ENCODE assay signal across 24 cellular contexts in the genomic region with DNA sequence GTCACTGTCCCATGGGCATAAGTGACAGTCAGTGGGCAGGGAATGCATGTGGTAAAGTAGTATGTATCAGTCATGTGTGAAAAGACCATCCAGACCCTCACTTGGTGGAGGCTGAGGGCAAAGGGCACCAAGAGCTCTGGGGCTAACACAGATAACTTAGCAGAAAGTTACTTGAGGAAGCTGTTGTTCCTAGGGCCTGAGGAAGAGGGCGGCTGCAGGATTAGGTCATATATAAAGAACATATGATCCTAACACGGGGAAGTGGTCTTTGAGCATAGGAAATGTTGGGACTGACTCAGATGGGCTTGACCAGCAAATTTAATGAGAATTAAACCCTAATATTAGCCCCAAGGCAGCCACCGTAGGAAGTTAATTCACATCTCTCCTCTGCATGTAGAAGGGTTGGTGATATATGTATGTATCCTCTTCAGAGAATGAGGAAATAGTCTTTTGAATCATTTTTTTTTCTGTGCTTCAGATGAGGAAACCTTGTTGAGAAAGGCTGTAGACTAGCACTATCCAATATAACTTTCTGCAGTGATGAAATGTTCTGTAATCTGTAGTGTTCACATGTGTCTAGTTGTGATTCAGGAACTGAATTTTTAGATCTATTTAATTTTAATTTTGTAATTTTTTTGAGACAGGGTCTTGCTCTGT. TPM values are rescaled to one million over a fixed set of nuclear protein-coding genes. Genes with fewer than 3 reads are reported as not detected.
DNase-seq lines count a peak whose midpoint lies in the region; ATAC-seq and TF ChIP-seq lines count a peak whose summit lies in the region.
"Had no signal": no experiment of that assay in that cellular context is flagged by ENCODE, and none has a peak within 500 bp of the region (broad histone marks: within the 10 kb centered on the region; RNA-seq: fewer than 3 reads in every experiment).

No MANE protein-coding gene starts in this region.

- peaks cover 0 to 62% (median 14%) of the 10 kb centered on the region in 10 experiments; a peak in 16 of 20 replicates for H3K4me1 ChIP-seq in BLaER1 treated with 17β-estradiol and CSF1 and Interleukin-3, amounts not matched to agents 10 nM and 100 nM
- H3K4me1 ChIP-seq in naive thymus-derived CD4-positive, alpha-beta T cell (ENCODE audit: control insufficient read depth in 2 of 2, insufficient read depth in 2 of 2, low read length in 2 of 2) = no peaks in the 10 kb centered on the region
- H3K4me1 ChIP-seq in suprapubic skin = no peaks in the 10 kb centered on the region
- H3K4me1 ChIP-seq: uterus had no signal

- H3K27ac Mint-ChIP-seq in HFFc6 = peak overlapping the region; percentile 36; the same call in 1 of the 2 replicates
- H3K27ac Mint-ChIP-seq in naive thymus-derived CD4-positive, alpha-beta T cell = peak overlapping the region in 5 of 9 donors; percentile 20 to 81 (median 37)
- H3K27ac Mint-ChIP-seq: activated T-helper 2 cell treated with anti-CD3 and anti-CD28 coated beads, Interferon-gamma antibody, Interleukin-2, Interleukin-4, amounts not matched to agents 10 μg/mL and 5 μg/mL and 100 μg/mL, durations not matched to agents 14 hours and 24 hours and 36 hours; natural killer cell had no signal

- no peak for TF ChIP-seq POLR2A in suprapubic skin (IDR thresholded peaks at IDR 0.05)

- H3K4me3 ChIP-seq in BLaER1 treated with 17β-estradiol and CSF1 and Interleukin-3, amounts not matched to agents 10 nM and 100 nM = no peak overlapping the region
- H3K4me3 ChIP-seq in naive thymus-derived CD4-positive, alpha-beta T cell (ENCODE audit: low read length) = no peak overlapping the region
- no peak overlapping the region for H3K4me3 ChIP-seq in suprapubic skin
- H3K4me3 ChIP-seq: coronary artery, skin epidermis, uterus had no signal

- intact Hi-C loops in naive thymus-derived CD4-positive, alpha-beta T cell (cut with micrococcal nuclease) = no loop called here

- peaks cover 54 to 95% (median 93%) of the 10 kb centered on the region in 11 experiments for H3K36me3 ChIP-seq in BLaER1 treated with 17β-estradiol and CSF1 and Interleukin-3, amounts not matched to agents 10 nM and 100 nM
- H3K36me3 ChIP-seq in naive thymus-derived CD4-positive, alpha-beta T cell (ENCODE audit: control insufficient read depth in 2 of 3, insufficient read depth in 3 of 3, low read length in 3 of 3) = peaks cover 0 to 84% (median 11%) of the 10 kb centered on the region in 3 experiments
- peaks cover 74% of the 10 kb centered on the region for H3K36me3 ChIP-seq in suprapubic skin
- H3K36me3 ChIP-seq: uterus had no signal

- peak overlapping the region in 6 of 11 experiments; percentile 20 to 84 (median 66); a peak in 10 of 22 replicates for H3K27ac ChIP-seq in BLaER1 treated with 17β-estradiol and CSF1 and Interleukin-3, amounts not matched to agents 10 nM and 100 nM
- no peak overlapping the region for H3K27ac ChIP-seq in naive thymus-derived CD4-positive, alpha-beta T cell (ENCODE audit: low read depth, low read length)
- no peak overlapping the region for H3K27ac ChIP-seq in suprapubic skin
- H3K27ac ChIP-seq: KMS-11, skin epidermis, uterus had no signal

- POLR2A ChIA-PET in naive thymus-derived CD4-positive, alpha-beta T cell (lab: Charles Lee) = interaction anchor here (0.6 to 1.3 kb wide), 4 partner anchors 9 to 562 kb away, joined by 3 to 6 read pairs (median 4); partner anchors contain the start of gene ZBTB9

- CTCF ChIA-PET in naive thymus-derived CD4-positive, alpha-beta T cell (lab: Charles Lee) = interaction anchor here (0.9 kb wide), 1 partner anchor 15 kb away, joined by 3 read pairs; no protein-coding TSS in a partner anchor

- H3K27me3 ChIP-seq in BLaER1 treated with 17β-estradiol and CSF1 and Interleukin-3, amounts not matched to agents 10 nM and 100 nM = no peaks in the 10 kb centered on the region
- H3K27me3 ChIP-seq in naive thymus-derived CD4-positive, alpha-beta T cell (ENCODE audit: control insufficient read depth in 2 of 2, insufficient read depth in 2 of 2, low read length in 2 of 2) = no peaks in the 10 kb centered on the region
- H3K27me3 ChIP-seq in suprapubic skin = no peaks in the 10 kb centered on the region
- H3K27me3 ChIP-seq: uterus had no signal

- DNase-seq in HFFc6 (no peak), SKM-1 treated with dmso at 0.1 percent for 144 hours (lab: John Stamatoyannopoulos, UW; ENCODE audit: unreplicated experiment) (peak; percentile 80), suprapubic skin (ENCODE audit: low spot score in 2 of 2) (no peak)
- DNase-seq in naive thymus-derived CD4-positive, alpha-beta T cell = no peak
- DNase-seq: ACHN; activated CD4-positive, CD25-positive, alpha-beta regulatory T cell; DMS79; kidney; mesenchymal stem cell; natural killer cell; NCI-H524 treated with DMSO at 0.1 percent for 48 hours; PC-3; SHP77 treated with DMSO at 0.1 percent for 48 hours; stimulated activated CD4-positive, alpha-beta T cell treated with anti-CD3 and anti-CD28 coated beads, Interleukin-2, amount 100 ng/mL, for 48 hours; T-helper 9 cell; uterus had no signal

- TF ChIP-seq CTCF in HFFc6 (IDR thresholded peaks at IDR 0.05) (no peak), suprapubic skin (IDR thresholded peaks at IDR 0.05) (no peak)

- no peaks in the 10 kb centered on the region for H3K9me3 ChIP-seq in BLaER1 treated with 17β-estradiol and CSF1 and Interleukin-3, amounts not matched to agents 10 nM and 100 nM (replicated peaks in 1 of 11)
- no peaks in the 10 kb centered on the region for H3K9me3 ChIP-seq in naive thymus-derived CD4-positive, alpha-beta T cell (ENCODE audit: control insufficient read depth in 2 of 3, low read length in 3 of 3)
- H3K9me3 ChIP-seq in suprapubic skin = no peaks in the 10 kb centered on the region
- H3K9me3 ChIP-seq: uterus had no signal

- ATAC-seq in naive thymus-derived CD4-positive, alpha-beta T cell = peak; percentile 73
- ATAC-seq in HG03439 (IDR thresholded peaks at IDR 0.05; ENCODE audit: unreplicated experiment) (no peak), HG03175 (IDR thresholded peaks at IDR 0.05; ENCODE audit: unreplicated experiment) (no peak)
- no peak for ATAC-seq in activated CD4-positive, CD25-positive, alpha-beta regulatory T cell treated with anti-CD3 and anti-CD28 coated beads, Interleukin-2, amount 50 U/mL, for 24 hours
- ATAC-seq: natural killer cell, PC-3 had no signal

- H3K9ac ChIP-seq in BLaER1 treated with 17β-estradiol and CSF1 and Interleukin-3, amounts not matched to agents 10 nM and 100 nM = peak overlapping the region in 3 of 11 experiments; percentile 51 to 64 (median 60); a peak in 4 of 22 replicates
- H3K9ac ChIP-seq: KMS-11 had no signal

- H3K9me3 Mint-ChIP-seq in HFFc6 = no peaks in the 10 kb centered on the region
- H3K9me3 Mint-ChIP-seq in naive thymus-derived CD4-positive, alpha-beta T cell = no peaks in the 10 kb centered on the region
- H3K9me3 Mint-ChIP-seq: activated T-helper 2 cell treated with anti-CD3 and anti-CD28 coated beads, Interferon-gamma antibody, Interleukin-2, Interleukin-4, amounts not matched to agents 10 μg/mL and 5 μg/mL and 100 μg/mL, durations not matched to agents 14 hours and 24 hours and 36 hours; natural killer cell had no signal

- no peak for TF ChIP-seq EP300 in suprapubic skin (IDR thresholded peaks at IDR 0.05)

- WGBS in suprapubic skin = 88% methylated on average over 3 of the region's 3 CpGs

- peak overlapping the region in 5 of 11 experiments; percentile 3 to 80 (median 48); a peak in 9 of 22 replicates for H3K4me2 ChIP-seq in BLaER1 treated with 17β-estradiol and CSF1 and Interleukin-3, amounts not matched to agents 10 nM and 100 nM
- H3K4me2 ChIP-seq: KMS-11 had no signal

- no peaks in the 10 kb centered on the region for H3K27me3 Mint-ChIP-seq in HFFc6 (ENCODE audit: insufficient read depth)
- H3K27me3 Mint-ChIP-seq in naive thymus-derived CD4-positive, alpha-beta T cell = no peaks in the 10 kb centered on the region

- H3K36me3 Mint-ChIP-seq in HFFc6 (ENCODE audit: low read depth) = peaks cover 27% of the 10 kb centered on the region
- H3K36me3 Mint-ChIP-seq in naive thymus-derived CD4-positive, alpha-beta T cell = peaks cover 0 to 31% (median 13%) of the 10 kb centered on the region in 5 donors
- H3K36me3 Mint-ChIP-seq: natural killer cell had no signal

- no peaks in the 10 kb centered on the region for H3K4me1 Mint-ChIP-seq in HFFc6 (ENCODE audit: low read depth)
- peaks cover 5 to 30% (median 15%) of the 10 kb centered on the region in 7 donors for H3K4me1 Mint-ChIP-seq in naive thymus-derived CD4-positive, alpha-beta T cell

- H4K20me1 ChIP-seq in BLaER1 treated with 17β-estradiol and CSF1 and Interleukin-3, amounts not matched to agents 10 nM and 100 nM = peaks cover 0 to 20% (median 0%) of the 10 kb centered on the region in 11 experiments; a peak in 4 of 22 replicates

- H3K4me3 Mint-ChIP-seq in HFFc6 = no peak overlapping the region
- no peak overlapping the region for H3K4me3 Mint-ChIP-seq in naive thymus-derived CD4-positive, alpha-beta T cell
- H3K4me3 Mint-ChIP-seq: natural killer cell had no signal

RNA-seq across cellular contexts. Expression of gene ZBTB9, which starts 9.2 kb away (rescaled TPM):
- 1 to 10 TPM; 6.4 to 9.2 (median 7.6) TPM for total RNA-seq in HFFc6 (2021; fragmentation: NEBNext Ultra II Directional; extraction: Animal tissue kit (Norgen Biotek cat#: 25700))
- 10 to 100 TPM in 1 of 5 experiments, 1 to 10 TPM in 4; 3.3 to 14.0 (median 9.8) TPM for total RNA-seq in naive thymus-derived CD4-positive, alpha-beta T cell
- polyA plus RNA-seq in naive thymus-derived CD4-positive, alpha-beta T cell = 10 to 100 TPM in 1 of 2 donors, 1 to 10 TPM in 1; 6.9 to 15.2 TPM
- 1 to 10 TPM; 5.9 to 9.9 (median 7.4) TPM for total RNA-seq in suprapubic skin

RNA-seq across cellular contexts. Expression of gene SYNGAP1, which starts 25.3 kb away (rescaled TPM):
- total RNA-seq in HFFc6 (2021; fragmentation: NEBNext Ultra II Directional; extraction: Animal tissue kit (Norgen Biotek cat#: 25700)) = 10 to 100 TPM; 10.5 to 15.0 (median 13.3) TPM
- total RNA-seq in naive thymus-derived CD4-positive, alpha-beta T cell = 10 to 100 TPM; 35.5 to 94.1 (median 57.9) TPM
- 1 to 10 TPM in 1 of 2 donors, under 1 TPM in 1; 0.48 to 2.3 TPM for polyA plus RNA-seq in naive thymus-derived CD4-positive, alpha-beta T cell
- total RNA-seq in suprapubic skin = 10 to 100 TPM; 13.5 to 30.4 (median 14.0) TPM

RNA-seq across cellular contexts. Expression of gene CUTA, which starts 27.2 kb away (rescaled TPM):
- total RNA-seq in HFFc6 (2021; fragmentation: NEBNext Ultra II Directional; extraction: Animal tissue kit (Norgen Biotek cat#: 25700)) = 100 to 1,000 TPM; 464 to 546 (median 536) TPM
- total RNA-seq in naive thymus-derived CD4-positive, alpha-beta T cell = 100 to 1,000 TPM; 148 to 235 (median 158) TPM
- polyA plus RNA-seq in naive thymus-derived CD4-positive, alpha-beta T cell = 100 to 1,000 TPM; 389 to 466 TPM
- 100 to 1,000 TPM; 119 to 185 (median 159) TPM for total RNA-seq in suprapubic skin

RNA-seq across cellular contexts. Expression of gene PHF1, which starts 34.3 kb away (rescaled TPM):
- total RNA-seq in HFFc6 (2021; fragmentation: NEBNext Ultra II Directional; extraction: Animal tissue kit (Norgen Biotek cat#: 25700)) = 10 to 100 TPM; 43.2 to 52.8 (median 51.4) TPM
- total RNA-seq in naive thymus-derived CD4-positive, alpha-beta T cell = 100 to 1,000 TPM in 4 of 5 experiments, 10 to 100 TPM in 1; 37.8 to 356 (median 235) TPM
- 10 to 100 TPM; 58.6 to 88.3 TPM for polyA plus RNA-seq in naive thymus-derived CD4-positive, alpha-beta T cell
- 100 to 1,000 TPM in 1 of 4 donors, 10 to 100 TPM in 3; 35.9 to 102 (median 48.6) TPM for total RNA-seq in suprapubic skin

RNA-seq across cellular contexts. Expression of gene KIFC1, which starts 53.5 kb away (rescaled TPM):
- total RNA-seq in HFFc6 (2021; fragmentation: NEBNext Ultra II Directional; extraction: Animal tissue kit (Norgen Biotek cat#: 25700)) = 10 to 100 TPM; 20.6 to 43.5 (median 38.6) TPM
- total RNA-seq in naive thymus-derived CD4-positive, alpha-beta T cell = 10 to 100 TPM in 1 of 5 experiments, 1 to 10 TPM in 3, under 1 TPM in 1; 0.65 to 87.9 (median 1.6) TPM
- under 1 TPM; 0.18 to 0.92 TPM for polyA plus RNA-seq in naive thymus-derived CD4-positive, alpha-beta T cell
- total RNA-seq in suprapubic skin = 10 to 100 TPM in 2 of 4 donors, 1 to 10 TPM in 2; 3.2 to 19.5 (median 9.8) TPM

Comparison
In these comparisons a context has a peak if more than half of its experiments do, and no peak if none do; other contexts are left out.
1. H3K27ac ChIP-seq: peak in BLaER1 treated with 17β-estradiol and CSF1 and Interleukin-3, amounts not matched to agents 10 nM and 100 nM (6 of 11); none in naive thymus-derived CD4-positive, alpha-beta T cell (single experiment) and suprapubic skin (single experiment).